Comparison of ENCODE assay signal across 37 cellular contexts in genomic region chr19:15644066-15644741, GRCh38. TPM values are rescaled to one million over a fixed set of nuclear protein-coding genes. Genes with fewer than 3 reads are reported as not detected.
"Had no signal": no experiment of that assay in that cellular context is flagged by ENCODE, and none has a peak within 500 bp of the region (broad histone marks: within the 10 kb centered on the region; RNA-seq: fewer than 3 reads in every experiment).

No MANE protein-coding gene starts in this region.

- H3K27me3 ChIP-seq: adrenal gland, body of pancreas, esophagus squamous epithelium had no signal

- H3K36me3 ChIP-seq: adrenal gland, gastroesophageal sphincter, WERI-Rb-1 had no signal

- H3K4me1 ChIP-seq: adrenal gland, body of pancreas had no signal

- H3K4me3 ChIP-seq: adrenal gland, body of pancreas, esophagus squamous epithelium, gastroesophageal sphincter had no signal

- ATAC-seq: activated CD4-positive, CD25-positive, alpha-beta regulatory T cell treated with anti-CD3 and anti-CD28 coated beads, Interleukin-2, amount 50 U/mL, for 24 hours; activated CD8-positive, alpha-beta T cell treated with anti-CD3 and anti-CD28 coated beads for 36 hours; activated naive CD8-positive, alpha-beta T cell treated with anti-CD3 and anti-CD28 coated beads, Interleukin-2, amount 50 U/mL, for 24 hours; body of pancreas; effector memory CD8-positive, alpha-beta T cell; gastroesophageal sphincter; T-helper 17 cell had no signal

- H3K27ac ChIP-seq: adrenal gland, body of pancreas, esophagus squamous epithelium, gastroesophageal sphincter, WERI-Rb-1 had no signal

- FAIRE-seq: colon had no signal

- DNase-seq: activated B cell treated with CpG ODN at 0.5 μM for 24 hours; activated CD4-positive, alpha-beta T cell treated with anti-CD3 and anti-CD28 coated beads for 48 hours; activated CD4-positive, alpha-beta T cell treated with anti-CD3 and anti-CD28 coated beads, Interleukin-2, amount 50 U/mL, for 1 hour; activated CD4-positive, alpha-beta T cell treated with anti-CD3 and anti-CD28 coated beads, Interleukin-2, amount 50 U/mL, for 48 hours; activated CD8-positive, alpha-beta memory T cell treated with anti-CD3 and anti-CD28 coated beads for 24 hours; activated CD8-positive, alpha-beta T cell treated with anti-CD3 and anti-CD28 coated beads for 36 hours; activated effector memory CD4-positive, alpha-beta T cell treated with anti-CD3 and anti-CD28 coated beads, Interleukin-2, amount 50 U/mL, for 16 hours; activated naive CD4-positive, alpha-beta T cell treated with anti-CD3 and anti-CD28 coated beads for 36 hours; activated naive CD8-positive, alpha-beta T cell treated with anti-CD3 and anti-CD28 coated beads for 36 hours; activated naive CD8-positive, alpha-beta T cell treated with anti-CD3 and anti-CD28 coated beads, Interleukin-2, amount 50 U/mL, for 24 hours; activated T-cell treated with anti-CD3 and anti-CD28 coated beads, Interleukin-2, amount 50 U/mL, for 1 hour; activated T-cell treated with anti-CD3 and anti-CD28 coated beads, Interleukin-2, amount 50 U/mL, for 48 hours; adrenal gland; amygdala; aorta; body of pancreas; caudate nucleus; cortex of kidney; dermis blood vessel endothelial cell; effector CD4-positive, alpha-beta T cell; effector memory CD8-positive, alpha-beta T cell; erythroblast; esophagus squamous epithelium; foreskin melanocyte; T-helper 1 cell; T-helper 17 cell; T1000; WERI-Rb-1 had no signal

- H3K9me3 ChIP-seq: adrenal gland, body of pancreas, esophagus squamous epithelium had no signal

RNA-seq across cellular contexts. Expression of gene CYP4F3, which starts 3.5 kb away (rescaled TPM):
- total RNA-seq: activated B cell treated with CpG ODN at 0.5 μM for 24 hours; activated T-helper 1 cell treated with anti-CD3 and anti-CD28 coated beads, Interleukin-12 subunit alpha, Interleukin-12 subunit beta, Interleukin-2, Interleukin-4 antibody, amounts not matched to agents 30 ng/mL and 10 ng/mL and 1 ng/mL, durations not matched to agents 14 hours and 24 hours and 36 hours; chondrocyte; dermis blood vessel endothelial cell; fibroblast of lung; fibroblast of villous mesenchyme; glomerular endothelial cell had no signal
- polyA plus RNA-seq: aorta, fibroblast of lung had no signal

RNA-seq across cellular contexts. Expression of gene CYP4F12, which starts 28.7 kb away (rescaled TPM):
- total RNA-seq: activated B cell treated with CpG ODN at 0.5 μM for 24 hours; activated CD8-positive, alpha-beta T cell treated with anti-CD3 and anti-CD28 coated beads for 36 hours; activated naive CD4-positive, alpha-beta T cell treated with anti-CD3 and anti-CD28 coated beads for 36 hours; activated naive CD8-positive, alpha-beta T cell treated with anti-CD3 and anti-CD28 coated beads for 36 hours; activated T-helper 1 cell treated with anti-CD3 and anti-CD28 coated beads, Interleukin-12 subunit alpha, Interleukin-12 subunit beta, Interleukin-2, Interleukin-4 antibody, amounts not matched to agents 30 ng/mL and 10 ng/mL and 1 ng/mL, durations not matched to agents 14 hours and 24 hours and 36 hours; activated T-helper 2 cell treated with anti-CD3 and anti-CD28 coated beads, Interferon-gamma antibody, Interleukin-2, Interleukin-4, amounts not matched to agents 10 μg/mL and 5 μg/mL and 100 μg/mL, durations not matched to agents 14 hours and 24 hours and 36 hours; chondrocyte; dermis blood vessel endothelial cell; fibroblast of lung; fibroblast of villous mesenchyme; glomerular endothelial cell had no signal
- polyA plus RNA-seq: fibroblast of lung had no signal

RNA-seq across cellular contexts. Expression of gene CYP4F8, which starts 29.2 kb away (rescaled TPM):
- total RNA-seq: activated B cell treated with CpG ODN at 0.5 μM for 24 hours; activated CD8-positive, alpha-beta T cell treated with anti-CD3 and anti-CD28 coated beads for 36 hours; activated naive CD4-positive, alpha-beta T cell treated with anti-CD3 and anti-CD28 coated beads for 36 hours; activated naive CD8-positive, alpha-beta T cell treated with anti-CD3 and anti-CD28 coated beads for 36 hours; activated T-helper 1 cell treated with anti-CD3 and anti-CD28 coated beads, Interleukin-12 subunit alpha, Interleukin-12 subunit beta, Interleukin-2, Interleukin-4 antibody, amounts not matched to agents 30 ng/mL and 10 ng/mL and 1 ng/mL, durations not matched to agents 14 hours and 24 hours and 36 hours; activated T-helper 2 cell treated with anti-CD3 and anti-CD28 coated beads, Interferon-gamma antibody, Interleukin-2, Interleukin-4, amounts not matched to agents 10 μg/mL and 5 μg/mL and 100 μg/mL, durations not matched to agents 14 hours and 24 hours and 36 hours; adrenal gland; aorta; chondrocyte; dermis blood vessel endothelial cell; esophagus squamous epithelium; fibroblast of lung; fibroblast of villous mesenchyme; gastroesophageal sphincter; glomerular endothelial cell; T-helper 17 cell had no signal
- polyA plus RNA-seq: adrenal gland, aorta, fibroblast of lung had no signal
